ENCODE assay signal across 2 cellular contexts in the genomic region with DNA sequence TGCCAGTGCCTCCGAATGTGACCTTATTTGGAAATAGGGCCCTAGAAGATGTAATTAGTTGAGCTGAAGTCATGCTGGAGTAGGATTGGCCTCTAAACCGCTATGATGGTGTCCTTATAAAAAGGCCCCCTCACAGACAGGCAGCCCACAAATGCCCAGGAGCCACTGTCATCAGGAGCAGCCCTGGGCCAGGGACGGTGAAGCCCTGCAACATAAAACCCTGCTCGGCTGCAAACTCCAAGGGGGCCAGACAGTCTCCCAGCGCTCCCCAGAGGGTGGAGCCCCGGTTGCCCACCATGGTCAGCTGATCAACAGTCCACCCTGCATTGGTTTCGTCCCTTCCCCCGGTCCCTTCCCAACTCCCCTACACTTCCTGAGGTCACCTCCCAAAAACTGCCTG.
TF ChIP-seq lines count a peak whose summit lies in the region.

No MANE protein-coding gene starts in this region.

TF ChIP-seq in SK-N-SH, 30 proteins besides CTCF, POLR2A, EP300 and RAD21 (continued from another document):
- no peak for TF ChIP-seq MEF2A (IDR thresholded peaks at IDR 0.05; ENCODE audit: borderline replicate concordance, low read depth)
- no peak for TF ChIP-seq GATA2 (CRISPR knock-in tag; IDR thresholded peaks at IDR 0.05)
- TF ChIP-seq GABPA (IDR thresholded peaks at IDR 0.05; ENCODE audit: low read depth) = no peak
- TF ChIP-seq TCF12 (IDR thresholded peaks at IDR 0.05) = no peak
- TF ChIP-seq RFX5 (IDR thresholded peaks at IDR 0.05; ENCODE audit: low read length) = no peak
- TF ChIP-seq FOXJ3 (CRISPR knock-in tag; IDR thresholded peaks at IDR 0.05) = no peak
- TF ChIP-seq NFIC (IDR thresholded peaks at IDR 0.05; ENCODE audit: borderline replicate concordance) = no peak
- TF ChIP-seq, protein P1, sequence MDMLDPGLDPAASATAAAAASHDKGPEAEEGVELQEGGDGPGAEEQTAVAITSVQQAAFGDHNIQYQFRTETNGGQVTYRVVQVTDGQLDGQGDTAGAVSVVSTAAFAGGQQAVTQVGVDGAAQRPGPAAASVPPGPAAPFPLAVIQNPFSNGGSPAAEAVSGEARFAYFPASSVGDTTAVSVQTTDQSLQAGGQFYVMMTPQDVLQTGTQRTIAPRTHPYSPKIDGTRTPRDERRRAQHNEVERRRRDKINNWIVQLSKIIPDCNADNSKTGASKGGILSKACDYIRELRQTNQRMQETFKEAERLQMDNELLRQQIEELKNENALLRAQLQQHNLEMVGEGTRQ (IDR thresholded peaks at IDR 0.05; ENCODE audit: borderline replicate concordance, low read depth, low read length) = no peak
- TF ChIP-seq POLR2AphosphoS5 (IDR thresholded peaks at IDR 0.05; ENCODE audit: low read depth, low read length) = no peak
- TF ChIP-seq MXI1 (IDR thresholded peaks at IDR 0.05; ENCODE audit: low read depth, low read length) = no peak
- TF ChIP-seq SIN3A (IDR thresholded peaks at IDR 0.05; ENCODE audit: borderline replicate concordance, low read depth, low read length) = no peak
- TF ChIP-seq, protein P2, sequence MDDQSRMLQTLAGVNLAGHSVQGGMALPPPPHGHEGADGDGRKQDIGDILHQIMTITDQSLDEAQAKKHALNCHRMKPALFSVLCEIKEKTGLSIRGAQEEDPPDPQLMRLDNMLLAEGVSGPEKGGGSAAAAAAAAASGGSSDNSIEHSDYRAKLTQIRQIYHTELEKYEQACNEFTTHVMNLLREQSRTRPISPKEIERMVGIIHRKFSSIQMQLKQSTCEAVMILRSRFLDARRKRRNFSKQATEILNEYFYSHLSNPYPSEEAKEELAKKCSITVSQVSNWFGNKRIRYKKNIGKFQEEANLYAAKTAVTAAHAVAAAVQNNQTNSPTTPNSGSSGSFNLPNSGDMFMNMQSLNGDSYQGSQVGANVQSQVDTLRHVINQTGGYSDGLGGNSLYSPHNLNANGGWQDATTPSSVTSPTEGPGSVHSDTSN (IDR thresholded peaks at IDR 0.05) = no peak
- no peak for TF ChIP-seq TEAD4 (IDR thresholded peaks at IDR 0.05; ENCODE audit: borderline replicate concordance, insufficient read depth)
- TF ChIP-seq TAF1 (IDR thresholded peaks at IDR 0.05; ENCODE audit: borderline replicate concordance, low read depth, low read length) = no peak
- TF ChIP-seq, protein P3, sequence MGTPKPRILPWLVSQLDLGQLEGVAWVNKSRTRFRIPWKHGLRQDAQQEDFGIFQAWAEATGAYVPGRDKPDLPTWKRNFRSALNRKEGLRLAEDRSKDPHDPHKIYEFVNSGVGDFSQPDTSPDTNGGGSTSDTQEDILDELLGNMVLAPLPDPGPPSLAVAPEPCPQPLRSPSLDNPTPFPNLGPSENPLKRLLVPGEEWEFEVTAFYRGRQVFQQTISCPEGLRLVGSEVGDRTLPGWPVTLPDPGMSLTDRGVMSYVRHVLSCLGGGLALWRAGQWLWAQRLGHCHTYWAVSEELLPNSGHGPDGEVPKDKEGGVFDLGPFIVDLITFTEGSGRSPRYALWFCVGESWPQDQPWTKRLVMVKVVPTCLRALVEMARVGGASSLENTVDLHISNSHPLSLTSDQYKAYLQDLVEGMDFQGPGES (IDR thresholded peaks at IDR 0.05; ENCODE audit: low read depth, low read length) = no peak
- TF ChIP-seq, protein P4, sequence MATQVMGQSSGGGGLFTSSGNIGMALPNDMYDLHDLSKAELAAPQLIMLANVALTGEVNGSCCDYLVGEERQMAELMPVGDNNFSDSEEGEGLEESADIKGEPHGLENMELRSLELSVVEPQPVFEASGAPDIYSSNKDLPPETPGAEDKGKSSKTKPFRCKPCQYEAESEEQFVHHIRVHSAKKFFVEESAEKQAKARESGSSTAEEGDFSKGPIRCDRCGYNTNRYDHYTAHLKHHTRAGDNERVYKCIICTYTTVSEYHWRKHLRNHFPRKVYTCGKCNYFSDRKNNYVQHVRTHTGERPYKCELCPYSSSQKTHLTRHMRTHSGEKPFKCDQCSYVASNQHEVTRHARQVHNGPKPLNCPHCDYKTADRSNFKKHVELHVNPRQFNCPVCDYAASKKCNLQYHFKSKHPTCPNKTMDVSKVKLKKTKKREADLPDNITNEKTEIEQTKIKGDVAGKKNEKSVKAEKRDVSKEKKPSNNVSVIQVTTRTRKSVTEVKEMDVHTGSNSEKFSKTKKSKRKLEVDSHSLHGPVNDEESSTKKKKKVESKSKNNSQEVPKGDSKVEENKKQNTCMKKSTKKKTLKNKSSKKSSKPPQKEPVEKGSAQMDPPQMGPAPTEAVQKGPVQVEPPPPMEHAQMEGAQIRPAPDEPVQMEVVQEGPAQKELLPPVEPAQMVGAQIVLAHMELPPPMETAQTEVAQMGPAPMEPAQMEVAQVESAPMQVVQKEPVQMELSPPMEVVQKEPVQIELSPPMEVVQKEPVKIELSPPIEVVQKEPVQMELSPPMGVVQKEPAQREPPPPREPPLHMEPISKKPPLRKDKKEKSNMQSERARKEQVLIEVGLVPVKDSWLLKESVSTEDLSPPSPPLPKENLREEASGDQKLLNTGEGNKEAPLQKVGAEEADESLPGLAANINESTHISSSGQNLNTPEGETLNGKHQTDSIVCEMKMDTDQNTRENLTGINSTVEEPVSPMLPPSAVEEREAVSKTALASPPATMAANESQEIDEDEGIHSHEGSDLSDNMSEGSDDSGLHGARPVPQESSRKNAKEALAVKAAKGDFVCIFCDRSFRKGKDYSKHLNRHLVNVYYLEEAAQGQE (IDR thresholded peaks at IDR 0.05; ENCODE audit: low read depth, low read length) = no peak
- TF ChIP-seq, protein P5, sequence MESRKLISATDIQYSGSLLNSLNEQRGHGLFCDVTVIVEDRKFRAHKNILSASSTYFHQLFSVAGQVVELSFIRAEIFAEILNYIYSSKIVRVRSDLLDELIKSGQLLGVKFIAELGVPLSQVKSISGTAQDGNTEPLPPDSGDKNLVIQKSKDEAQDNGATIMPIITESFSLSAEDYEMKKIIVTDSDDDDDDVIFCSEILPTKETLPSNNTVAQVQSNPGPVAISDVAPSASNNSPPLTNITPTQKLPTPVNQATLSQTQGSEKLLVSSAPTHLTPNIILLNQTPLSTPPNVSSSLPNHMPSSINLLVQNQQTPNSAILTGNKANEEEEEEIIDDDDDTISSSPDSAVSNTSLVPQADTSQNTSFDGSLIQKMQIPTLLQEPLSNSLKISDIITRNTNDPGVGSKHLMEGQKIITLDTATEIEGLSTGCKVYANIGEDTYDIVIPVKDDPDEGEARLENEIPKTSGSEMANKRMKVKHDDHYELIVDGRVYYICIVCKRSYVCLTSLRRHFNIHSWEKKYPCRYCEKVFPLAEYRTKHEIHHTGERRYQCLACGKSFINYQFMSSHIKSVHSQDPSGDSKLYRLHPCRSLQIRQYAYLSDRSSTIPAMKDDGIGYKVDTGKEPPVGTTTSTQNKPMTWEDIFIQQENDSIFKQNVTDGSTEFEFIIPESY (IDR thresholded peaks at IDR 0.05; ENCODE audit: borderline replicate concordance, low read depth) = no peak

TF ChIP-seq in SK-N-SH treated with all-trans-retinoic acid at 6 μM for 48 hours, 23 proteins besides CTCF, POLR2A, EP300 and RAD21 (continued from another document):
- TF ChIP-seq PPARA (CRISPR knock-in tag; IDR thresholded peaks at IDR 0.05; ENCODE audit: borderline replicate concordance) (no peak), BACH2 (CRISPR knock-in tag; IDR thresholded peaks at IDR 0.05; ENCODE audit: borderline replicate concordance) (no peak), ZNF70 (CRISPR knock-in tag; IDR thresholded peaks at IDR 0.05) (no peak), ARNTL (CRISPR knock-in tag; IDR thresholded peaks at IDR 0.05; ENCODE audit: borderline replicate concordance, low read depth) (no peak), ZNF8 (CRISPR knock-in tag; IDR thresholded peaks at IDR 0.05) (no peak), OSR1 (CRISPR knock-in tag; IDR thresholded peaks at IDR 0.05) (no peak), ESRRG (CRISPR knock-in tag; IDR thresholded peaks at IDR 0.05) (no peak), ZFP3 (CRISPR knock-in tag; IDR thresholded peaks at IDR 0.05) (no peak), GLIS3 (CRISPR knock-in tag; IDR thresholded peaks at IDR 0.05) (no peak), ISL1 (CRISPR knock-in tag; IDR thresholded peaks at IDR 0.05) (no peak), CSDC2 (CRISPR knock-in tag; IDR thresholded peaks at IDR 0.05) (no peak)
- TF ChIP-seq, protein P6, sequence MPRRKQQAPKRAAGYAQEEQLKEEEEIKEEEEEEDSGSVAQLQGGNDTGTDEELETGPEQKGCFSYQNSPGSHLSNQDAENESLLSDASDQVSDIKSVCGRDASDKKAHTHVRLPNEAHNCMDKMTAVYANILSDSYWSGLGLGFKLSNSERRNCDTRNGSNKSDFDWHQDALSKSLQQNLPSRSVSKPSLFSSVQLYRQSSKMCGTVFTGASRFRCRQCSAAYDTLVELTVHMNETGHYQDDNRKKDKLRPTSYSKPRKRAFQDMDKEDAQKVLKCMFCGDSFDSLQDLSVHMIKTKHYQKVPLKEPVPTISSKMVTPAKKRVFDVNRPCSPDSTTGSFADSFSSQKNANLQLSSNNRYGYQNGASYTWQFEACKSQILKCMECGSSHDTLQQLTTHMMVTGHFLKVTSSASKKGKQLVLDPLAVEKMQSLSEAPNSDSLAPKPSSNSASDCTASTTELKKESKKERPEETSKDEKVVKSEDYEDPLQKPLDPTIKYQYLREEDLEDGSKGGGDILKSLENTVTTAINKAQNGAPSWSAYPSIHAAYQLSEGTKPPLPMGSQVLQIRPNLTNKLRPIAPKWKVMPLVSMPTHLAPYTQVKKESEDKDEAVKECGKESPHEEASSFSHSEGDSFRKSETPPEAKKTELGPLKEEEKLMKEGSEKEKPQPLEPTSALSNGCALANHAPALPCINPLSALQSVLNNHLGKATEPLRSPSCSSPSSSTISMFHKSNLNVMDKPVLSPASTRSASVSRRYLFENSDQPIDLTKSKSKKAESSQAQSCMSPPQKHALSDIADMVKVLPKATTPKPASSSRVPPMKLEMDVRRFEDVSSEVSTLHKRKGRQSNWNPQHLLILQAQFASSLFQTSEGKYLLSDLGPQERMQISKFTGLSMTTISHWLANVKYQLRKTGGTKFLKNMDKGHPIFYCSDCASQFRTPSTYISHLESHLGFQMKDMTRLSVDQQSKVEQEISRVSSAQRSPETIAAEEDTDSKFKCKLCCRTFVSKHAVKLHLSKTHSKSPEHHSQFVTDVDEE (CRISPR knock-in tag; IDR thresholded peaks at IDR 0.05) = no peak
- TF ChIP-seq, protein P7, sequence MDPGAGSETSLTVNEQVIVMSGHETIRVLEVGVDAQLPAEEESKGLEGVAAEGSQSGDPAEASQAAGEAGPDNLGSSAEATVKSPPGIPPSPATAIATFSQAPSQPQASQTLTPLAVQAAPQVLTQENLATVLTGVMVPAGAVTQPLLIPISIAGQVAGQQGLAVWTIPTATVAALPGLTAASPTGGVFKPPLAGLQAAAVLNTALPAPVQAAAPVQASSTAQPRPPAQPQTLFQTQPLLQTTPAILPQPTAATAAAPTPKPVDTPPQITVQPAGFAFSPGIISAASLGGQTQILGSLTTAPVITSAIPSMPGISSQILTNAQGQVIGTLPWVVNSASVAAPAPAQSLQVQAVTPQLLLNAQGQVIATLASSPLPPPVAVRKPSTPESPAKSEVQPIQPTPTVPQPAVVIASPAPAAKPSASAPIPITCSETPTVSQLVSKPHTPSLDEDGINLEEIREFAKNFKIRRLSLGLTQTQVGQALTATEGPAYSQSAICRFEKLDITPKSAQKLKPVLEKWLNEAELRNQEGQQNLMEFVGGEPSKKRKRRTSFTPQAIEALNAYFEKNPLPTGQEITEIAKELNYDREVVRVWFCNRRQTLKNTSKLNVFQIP (CRISPR knock-in tag; IDR thresholded peaks at IDR 0.05; ENCODE audit: borderline replicate concordance, low read depth) = no peak
- TF ChIP-seq, protein P8, sequence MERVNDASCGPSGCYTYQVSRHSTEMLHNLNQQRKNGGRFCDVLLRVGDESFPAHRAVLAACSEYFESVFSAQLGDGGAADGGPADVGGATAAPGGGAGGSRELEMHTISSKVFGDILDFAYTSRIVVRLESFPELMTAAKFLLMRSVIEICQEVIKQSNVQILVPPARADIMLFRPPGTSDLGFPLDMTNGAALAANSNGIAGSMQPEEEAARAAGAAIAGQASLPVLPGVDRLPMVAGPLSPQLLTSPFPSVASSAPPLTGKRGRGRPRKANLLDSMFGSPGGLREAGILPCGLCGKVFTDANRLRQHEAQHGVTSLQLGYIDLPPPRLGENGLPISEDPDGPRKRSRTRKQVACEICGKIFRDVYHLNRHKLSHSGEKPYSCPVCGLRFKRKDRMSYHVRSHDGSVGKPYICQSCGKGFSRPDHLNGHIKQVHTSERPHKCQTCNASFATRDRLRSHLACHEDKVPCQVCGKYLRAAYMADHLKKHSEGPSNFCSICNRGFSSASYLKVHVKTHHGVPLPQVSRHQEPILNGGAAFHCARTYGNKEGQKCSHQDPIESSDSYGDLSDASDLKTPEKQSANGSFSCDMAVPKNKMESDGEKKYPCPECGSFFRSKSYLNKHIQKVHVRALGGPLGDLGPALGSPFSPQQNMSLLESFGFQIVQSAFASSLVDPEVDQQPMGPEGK (CRISPR knock-in tag; IDR thresholded peaks at IDR 0.05; ENCODE audit: borderline replicate concordance) = no peak
TF ChIP-seq in SK-N-SH treated with all-trans-retinoic acid at 6 μM for 48 hours: peak in this region for 0.
